Comparison of ENCODE assay signal across 3 cellular contexts in the genomic region with DNA sequence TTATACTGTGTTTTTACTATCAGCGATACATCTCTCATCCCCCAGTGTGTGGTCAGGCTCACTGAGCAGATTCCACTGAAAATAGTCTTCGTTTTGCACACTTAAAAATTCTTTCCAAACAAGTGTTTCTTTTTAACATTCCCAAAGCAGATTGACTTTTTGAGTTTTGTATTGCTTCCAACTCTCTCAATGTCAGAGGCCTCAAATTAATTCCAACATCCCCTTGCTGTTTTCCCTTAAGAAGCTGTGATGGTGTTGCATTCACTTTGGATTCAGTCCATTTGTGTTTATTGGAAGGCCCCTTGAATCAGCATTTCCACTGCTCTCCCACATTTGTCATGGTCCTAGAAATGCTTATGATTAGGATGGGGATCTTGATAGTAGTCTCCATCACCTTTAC.
TF ChIP-seq lines count a peak whose summit lies in the region.

No MANE protein-coding gene starts in this region.

TF ChIP-seq in A549, 52 proteins besides CTCF, POLR2A, EP300 and RAD21:
- TF ChIP-seq CEBPB (IDR thresholded peaks at IDR 0.05) = no peak
- TF ChIP-seq EHF (CRISPR knock-in tag; IDR thresholded peaks at IDR 0.05) = no peak
- TF ChIP-seq KDM5A (IDR thresholded peaks at IDR 0.05) = no peak
- TF ChIP-seq FOSL2 (IDR thresholded peaks at IDR 0.05) = no peak
- no peak for TF ChIP-seq FOSL2 (CRISPR knock-in tag; IDR thresholded peaks at IDR 0.05)
- TF ChIP-seq CBX8 (IDR thresholded peaks at IDR 0.05) = no peak
- no peak for TF ChIP-seq EHMT2 (IDR thresholded peaks at IDR 0.05; ENCODE audit: low read depth)
- no peak for TF ChIP-seq ATOH8 (CRISPR knock-in tag; IDR thresholded peaks at IDR 0.05; ENCODE audit: low read depth)
- TF ChIP-seq HOXB5 (CRISPR knock-in tag; IDR thresholded peaks at IDR 0.05) = no peak
- TF ChIP-seq SREBF2 (IDR thresholded peaks at IDR 0.05) = no peak
- TF ChIP-seq GATA3 (IDR thresholded peaks at IDR 0.05; ENCODE audit: borderline replicate concordance) = no peak
- TF ChIP-seq NR3C1 (IDR thresholded peaks at IDR 0.05) = no peak
- TF ChIP-seq NFE2L2 (conservative IDR thresholded peaks at IDR 0.05; ENCODE audit: low read length) = no peak
- no peak for TF ChIP-seq FOXS1 (CRISPR knock-in tag; IDR thresholded peaks at IDR 0.05)
- TF ChIP-seq HEYL (CRISPR knock-in tag; IDR thresholded peaks at IDR 0.05) = no peak
- no peak for TF ChIP-seq MYC (IDR thresholded peaks at IDR 0.05; ENCODE audit: borderline replicate concordance, low read length)

TF ChIP-seq in HCT116, 20 proteins besides CTCF, POLR2A, EP300 and RAD21:
- no peak for TF ChIP-seq SP1 (IDR thresholded peaks at IDR 0.05; ENCODE audit: low read depth)
- no peak for TF ChIP-seq YY1 (IDR thresholded peaks at IDR 0.05; ENCODE audit: extremely low read depth, insufficient replicate concordance, low read depth, low read length)
- TF ChIP-seq EZH2 (IDR thresholded peaks at IDR 0.05) = no peak
- TF ChIP-seq ZNF274 (IDR thresholded peaks at IDR 0.05; ENCODE audit: low read depth, low read length) = no peak
- no peak for TF ChIP-seq EZH2phosphoT487 (IDR thresholded peaks at IDR 0.05; ENCODE audit: borderline replicate concordance)
- TF ChIP-seq ATF3 (IDR thresholded peaks at IDR 0.05) = no peak
- TF ChIP-seq CEBPB (IDR thresholded peaks at IDR 0.05; ENCODE audit: low read depth) = no peak
- no peak for TF ChIP-seq TCF7L2 (IDR thresholded peaks at IDR 0.05; ENCODE audit: borderline replicate concordance, extremely low read depth, insufficient read depth, insufficient read length)
- TF ChIP-seq ZFX (IDR thresholded peaks at IDR 0.05) = no peak
- no peak for TF ChIP-seq JUND (IDR thresholded peaks at IDR 0.05)
- no peak for TF ChIP-seq SIN3A (IDR thresholded peaks at IDR 0.05; ENCODE audit: low read depth)
- no peak for TF ChIP-seq REST (IDR thresholded peaks at IDR 0.05; ENCODE audit: low read depth)
- no peak for TF ChIP-seq ELF1 (IDR thresholded peaks at IDR 0.05; ENCODE audit: borderline replicate concordance, low read depth)
- TF ChIP-seq ZBTB33 (IDR thresholded peaks at IDR 0.05; ENCODE audit: extremely low read depth, insufficient replicate concordance, low read length) = no peak
- no peak for TF ChIP-seq EGR1 (IDR thresholded peaks at IDR 0.05; ENCODE audit: low read depth)
- TF ChIP-seq FOSL1 (IDR thresholded peaks at IDR 0.05; ENCODE audit: low read depth) = no peak

TF ChIP-seq in GM12891, 5 proteins besides CTCF, POLR2A, EP300 and RAD21:
- TF ChIP-seq POU2F2 (IDR thresholded peaks at IDR 0.05; ENCODE audit: low read depth, low read length) = no peak
